In genomic region chr11:130719516-130719915, GRCh38 we compare ENCODE assay signal across 1 cellular context.
A peak's percentile ranks its signal among the peaks of the same experiment; 100 is the strongest.
TF ChIP-seq lines count a peak whose summit lies in the region.

No MANE protein-coding gene starts in this region.

TF ChIP-seq in IMR-90, 13 proteins besides CTCF, POLR2A, EP300 and RAD21:
- no peak for TF ChIP-seq ELK1 (IDR thresholded peaks at IDR 0.05; ENCODE audit: borderline replicate concordance, low read depth, low read length)
- no peak for TF ChIP-seq CEBPB (IDR thresholded peaks at IDR 0.05; ENCODE audit: low read depth, low read length)
- TF ChIP-seq BHLHE40 (IDR thresholded peaks at IDR 0.05; ENCODE audit: low read depth, low read length) = peak; percentile 4; the same call in 1 of the 2 replicates
- no peak for TF ChIP-seq RFX5 (IDR thresholded peaks at IDR 0.05; ENCODE audit: low read depth, low read length)
- TF ChIP-seq NFE2L2 (IDR thresholded peaks at IDR 0.05; ENCODE audit: low read depth, low read length) = no peak
- TF ChIP-seq MXI1 (IDR thresholded peaks at IDR 0.05; ENCODE audit: borderline replicate concordance, low read depth, low read length) = no peak
